ENCODE assay signal across 9 cellular contexts in the genomic region with DNA sequence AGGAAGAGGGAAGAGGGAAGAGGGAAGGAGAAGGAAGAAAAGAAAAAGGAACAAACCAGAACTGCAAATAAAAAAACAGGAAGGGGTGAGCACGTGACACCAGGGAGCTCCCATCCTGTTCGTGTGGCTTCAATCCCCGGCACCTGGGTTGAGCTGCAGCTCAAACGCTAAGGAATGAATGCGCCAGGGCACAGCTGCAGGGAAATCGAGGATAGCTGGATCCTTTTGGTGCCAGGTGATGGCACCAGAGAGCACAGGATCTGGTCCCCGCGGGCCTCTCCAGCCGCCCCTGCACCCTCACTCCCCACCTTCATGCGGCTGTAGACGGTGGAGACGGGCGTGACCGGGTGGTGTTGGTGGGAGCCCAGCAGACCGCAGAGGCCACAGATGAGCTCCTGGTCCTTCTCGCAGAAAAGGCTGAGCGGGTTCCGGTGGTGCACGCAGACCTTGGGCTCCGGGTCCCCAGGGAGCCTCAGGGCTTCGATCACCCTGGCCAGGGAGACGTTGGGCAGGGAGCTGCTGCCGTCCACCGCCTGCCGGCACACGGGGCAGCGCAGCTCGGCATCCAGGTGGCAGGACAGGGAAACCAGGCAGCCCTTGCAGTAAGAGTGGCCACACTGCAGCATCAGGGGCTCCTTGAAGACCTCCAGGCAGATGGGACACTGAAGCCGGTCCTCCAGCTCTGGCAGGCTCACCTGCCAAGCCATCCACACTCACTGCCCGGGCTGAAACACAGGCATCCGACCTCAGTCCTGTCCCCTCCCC. TPM values are rescaled to one million over a fixed set of nuclear protein-coding genes. Genes with fewer than 3 reads are reported as not detected.
DNase-seq lines count a peak whose midpoint lies in the region; ATAC-seq and TF ChIP-seq lines count a peak whose summit lies in the region.
"Not testable (repeated sequence)": the region's sequence is repeated elsewhere in the genome, so short reads cannot be mapped to it uniquely, and the experiment has no call there.
"Had no signal": no experiment of that assay in that cellular context is flagged by ENCODE, and none has a peak within 500 bp of the region (broad histone marks: within the 10 kb centered on the region; RNA-seq: fewer than 3 reads in every experiment).

No MANE protein-coding gene starts in this region.

- ATAC-seq in HCT116 (peak; percentile 95), naive B cell (ENCODE audit: low read depth in 2 of 2) (peak; percentile 79)

- not testable (repeated sequence) for H3K9me3 Mint-ChIP-seq in activated naive CD4-positive, alpha-beta T cell treated with anti-CD3 and anti-CD28 coated beads for 36 hours; naive B cell

- peak; percentile 74 for TF ChIP-seq RAD21 in HCT116 (IDR thresholded peaks at IDR 0.05; ENCODE audit: low read depth)

- intact Hi-C loops in HCT116 (cut with micrococcal nuclease): loop anchor here (1.0 to 10.0 kb wide), 2 partner anchors 127 to 411 kb away; partner anchors contain the start of gene ABHD11
- intact Hi-C loops in activated naive CD4-positive, alpha-beta T cell treated with anti-CD3 and anti-CD28 coated beads for 36 hours (cut with micrococcal nuclease): loop anchor here (1.0 kb wide), 2 partner anchors 128 to 410 kb away; no protein-coding TSS in a partner anchor

- 0 out of 2 replicates have a peak overlapping the region, but pooled peaks have one; percentile 13 for H3K9ac ChIP-seq in HCT116 (ENCODE audit: low read length)

- H3K4me1 Mint-ChIP-seq in activated naive CD4-positive, alpha-beta T cell treated with anti-CD3 and anti-CD28 coated beads for 36 hours (ENCODE audit: low read depth): not testable (repeated sequence)
- peaks cover 15 to 32% (median 19%) of the 10 kb centered on the region in 3 donors for H3K4me1 Mint-ChIP-seq in naive B cell

- peak overlapping the region; percentile 73 for H2AFZ ChIP-seq in HCT116 (ENCODE audit: low read depth, low read length, poor library complexity, severe bottlenecking)

- peak overlapping the region; percentile 41 for H3K4me3 Mint-ChIP-seq in activated naive CD4-positive, alpha-beta T cell treated with anti-CD3 and anti-CD28 coated beads for 36 hours
- peak overlapping the region; percentile 64 to 91 (median 82) for H3K4me3 Mint-ChIP-seq in naive B cell

- H3K4me2 ChIP-seq in HCT116 (ENCODE audit: low read length): peak overlapping the region; percentile 66

- RAD21 ChIA-PET in HCT116 (lab: Charles Lee; ENCODE audit: low non-redundant PET in 1 of 2, low total read pairs in 2 of 2, uncharacterized antibody in 2 of 2, unreplicated experiment in 2 of 2): interaction anchor here in 1 of 2 experiments (1.0 kb wide), 1 partner anchor 127 kb away, joined by 3 read pairs; no protein-coding TSS in a partner anchor

- DNase-seq in COLO668 (lab: John Stamatoyannopoulos, UW; ENCODE audit: unreplicated experiment) (peak; percentile 66), HCT116 (ENCODE audit: low read depth, low spot score) (peak; percentile 62), NCI-H1694 treated with DMSO at 0.1 percent for 48 hours (lab: John Stamatoyannopoulos, UW) (peak; percentile 66), T follicular helper cell (ENCODE audit: low read depth) (peak; percentile 25), fibroblast of villous mesenchyme (ENCODE audit: low read depth) (peak; percentile 40), naive B cell (peak; percentile 26)
- DNase-seq in activated naive CD4-positive, alpha-beta T cell treated with anti-CD3 and anti-CD28 coated beads for 36 hours: peak; percentile 65
- DNase-seq in stimulated activated CD8-positive, alpha-beta memory T cell treated with anti-CD3 and anti-CD28 coated beads, Interleukin-4, amount 100 ng/mL, for 48 hours: peak; percentile 62

- not testable (repeated sequence) for H3K27ac Mint-ChIP-seq in activated naive CD4-positive, alpha-beta T cell treated with anti-CD3 and anti-CD28 coated beads for 36 hours
- peak overlapping the region in 4 of 6 donors; percentile 33 to 97 (median 74) for H3K27ac Mint-ChIP-seq in naive B cell

- TF ChIP-seq POLR2A in HCT116 (IDR thresholded peaks at IDR 0.05; ENCODE audit: borderline replicate concordance, extremely low read depth, insufficient read depth, insufficient read length): not testable (repeated sequence)

- not testable (repeated sequence) for H3K27me3 ChIP-seq in HCT116 (ENCODE audit: insufficient read depth, low read length)

- H3K9me2 ChIP-seq in HCT116 (ENCODE audit: insufficient read depth): not testable (repeated sequence)

- not testable (repeated sequence) for H3K79me2 ChIP-seq in HCT116 (ENCODE audit: insufficient read depth, low read length)

- CTCF ChIA-PET in HCT116 (lab: Charles Lee): interaction anchor here (0.6 to 1.5 kb wide), 6 partner anchors 16 to 127 kb away, joined by 3 to 12 read pairs (median 3); no protein-coding TSS in a partner anchor
- CTCF ChIA-PET in activated naive CD4-positive, alpha-beta T cell treated with anti-CD3 and anti-CD28 coated beads for 36 hours (lab: Charles Lee): interaction anchor here (0.7 to 2.6 kb wide), 8 partner anchors 10 to 139 kb away, joined by 3 to 17 read pairs (median 4); no protein-coding TSS in a partner anchor

- TF ChIP-seq CTCF in HCT116 (IDR thresholded peaks at IDR 0.05 in 2 of 3, conservative IDR thresholded peaks at IDR 0.05 in 1 of 3; ENCODE audit: borderline replicate concordance in 1 of 3, insufficient read depth in 1 of 3, low read depth in 2 of 3, low read length in 2 of 3): peak; percentile 50 to 59 (median 51); a peak in 5 of 6 replicates
- TF ChIP-seq CTCF in fibroblast of villous mesenchyme (IDR thresholded peaks at IDR 0.05; ENCODE audit: insufficient read depth, low read depth, low read length): peak; percentile 53

- H3K27me3 Mint-ChIP-seq in activated naive CD4-positive, alpha-beta T cell treated with anti-CD3 and anti-CD28 coated beads for 36 hours (ENCODE audit: low read depth); naive B cell: not testable (repeated sequence)

- peak overlapping the region in 1 of 2 experiments; percentile 11; a peak in 1 of 4 replicates for H3K4me3 ChIP-seq in HCT116 (replicated peaks in 1 of 2; ENCODE audit: low read depth in 1 of 2, low read length in 2 of 2)
- H3K4me3 ChIP-seq in fibroblast of villous mesenchyme (ENCODE audit: low read depth, low read length): not testable (repeated sequence)

- not testable (repeated sequence) for H3K9me3 ChIP-seq in HCT116 (ENCODE audit: control insufficient read depth in 1 of 2, insufficient read depth in 1 of 2, low read depth in 1 of 2, low read length in 2 of 2)

- not testable (repeated sequence) for H4K20me1 ChIP-seq in HCT116 (ENCODE audit: insufficient read depth)

- peaks cover 0 to 11% of the 10 kb centered on the region in 2 experiments; a peak in 2 of 4 replicates for H3K4me1 ChIP-seq in HCT116 (ENCODE audit: control insufficient read depth in 1 of 2, insufficient read depth in 2 of 2, low read length in 2 of 2)

- BruUV-seq in HCT116 (replicated peaks; lab: Mats Ljungman, UMichigan): not testable (repeated sequence)

- not testable (repeated sequence) for H3K36me3 ChIP-seq in HCT116 (ENCODE audit: control insufficient read depth in 1 of 2, insufficient read depth in 2 of 2, low read length in 2 of 2)

- not testable (repeated sequence) for H3K27ac ChIP-seq in HCT116 (ENCODE audit: low read depth, low read length)

- H3K36me3 Mint-ChIP-seq in activated naive CD4-positive, alpha-beta T cell treated with anti-CD3 and anti-CD28 coated beads for 36 hours (ENCODE audit: low read depth); naive B cell: not testable (repeated sequence)

- POLR2A ChIA-PET in HCT116 (lab: Charles Lee): not testable (repeated sequence)

TF ChIP-seq in HCT116, 20 proteins besides CTCF, POLR2A, EP300 and RAD21:
- TF ChIP-seq, protein P1, sequence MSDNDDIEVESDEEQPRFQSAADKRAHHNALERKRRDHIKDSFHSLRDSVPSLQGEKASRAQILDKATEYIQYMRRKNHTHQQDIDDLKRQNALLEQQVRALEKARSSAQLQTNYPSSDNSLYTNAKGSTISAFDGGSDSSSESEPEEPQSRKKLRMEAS (IDR thresholded peaks at IDR 0.05): 0 out of 2 replicates have a peak, but pooled peaks have one; percentile 36

RNA-seq across cellular contexts. Expression of gene TRIM50, which starts 3.6 kb away (rescaled TPM):
- total RNA-seq in HCT116 (2021; ENCODE audit: unreplicated experiment) (not detected), fibroblast of villous mesenchyme (not detected in 2 replicates)
- polyA plus RNA-seq in HCT116 (2012): 0.04 TPM in 1 of 2 replicates, not detected in the other
- not detected for total RNA-seq in activated naive CD4-positive, alpha-beta T cell treated with anti-CD3 and anti-CD28 coated beads for 36 hours
- polyA plus RNA-seq in naive B cell (ENCODE audit: low read depth in 6 of 6): under 1 TPM in 1 of 6 donors, not detected in 5; 0.13 TPM
- total RNA-seq: pulmonary artery endothelial cell had no signal

RNA-seq across cellular contexts. Expression of gene FKBP6, which starts 3.7 kb away (rescaled TPM):
- total RNA-seq in HCT116 (2021; ENCODE audit: unreplicated experiment) (not detected), fibroblast of villous mesenchyme (not detected in 2 replicates)
- 0.05 TPM in 1 of 2 replicates, not detected in the other for polyA plus RNA-seq in HCT116 (2012)
- total RNA-seq in activated naive CD4-positive, alpha-beta T cell treated with anti-CD3 and anti-CD28 coated beads for 36 hours: not detected
- not detected for polyA plus RNA-seq in naive B cell (ENCODE audit: low read depth in 6 of 6)
- total RNA-seq: pulmonary artery endothelial cell had no signal

RNA-seq across cellular contexts. Expression of gene NSUN5, which starts 15.6 kb away (rescaled TPM):
- total RNA-seq in HCT116 (2021; ENCODE audit: unreplicated experiment) (70.4 TPM), fibroblast of villous mesenchyme (13.2 and 14.7 TPM in 2 replicates)
- polyA plus RNA-seq in HCT116 (2012): 57.6 and 61.6 TPM in 2 replicates
- total RNA-seq in activated naive CD4-positive, alpha-beta T cell treated with anti-CD3 and anti-CD28 coated beads for 36 hours: 10 to 100 TPM; 53.3 to 57.0 TPM
- 10 to 100 TPM; 69.0 to 97.8 (median 86.5) TPM for polyA plus RNA-seq in naive B cell (ENCODE audit: low read depth in 6 of 6)
